Comparison of ENCODE assay signal across 23 cellular contexts in genomic region chr5:16943846-16944675, GRCh38.
"Had no signal": no experiment of that assay in that cellular context is flagged by ENCODE, and none has a peak within 500 bp of the region (broad histone marks: within the 10 kb centered on the region; RNA-seq: fewer than 3 reads in every experiment).

No MANE protein-coding gene starts in this region.

- H3K27me3 ChIP-seq: Peyer's patch, SJSA1 had no signal

- H3K27ac ChIP-seq: Peyer's patch, RWPE1, SJSA1, VCaP had no signal

- H3K4me1 ChIP-seq: Peyer's patch, SJSA1 had no signal

- H3K4me3 ChIP-seq: Peyer's patch, SJSA1 had no signal

- H3K36me3 ChIP-seq: Peyer's patch had no signal

- DNase-seq: activated CD4-positive, alpha-beta memory T cell treated with anti-CD3 and anti-CD28 coated beads, Interleukin-2, amount 10 ng/mL, durations not matched to agents 7 days and 5 days; activated CD4-positive, alpha-beta T cell treated with anti-CD3 and anti-CD28 coated beads, Interleukin-2, amount 50 U/mL, for 1 hour; activated CD4-positive, CD25-positive, alpha-beta regulatory T cell; activated gamma-delta T cell; activated naive CD4-positive, alpha-beta T cell treated with anti-CD3 and anti-CD28 coated beads, Interleukin-2, amount 10 ng/mL, durations not matched to agents 7 days and 5 days; activated naive CD8-positive, alpha-beta T cell treated with anti-CD3 and anti-CD28 coated beads for 36 hours; activated T-cell treated with anti-CD3 and anti-CD28 coated beads for 4 hours; activated T-cell treated with anti-CD3 and anti-CD28 coated beads, Interleukin-2, amount 50 U/mL, for 48 hours; cerebellar nuclear complex; MM.1S; NCI-H1105; NCI-H1436 treated with DMSO at 0.1 percent for 48 hours; NCI-H187; NCI-H2081; NCI-H510A treated with DMSO at 0.1 percent for 48 hours; NCI-H69; Right ventricle myocardium superior; T-cell; T-helper 2 cell had no signal
